Comparison of ENCODE assay signal across 1 cellular context in the genomic region with DNA sequence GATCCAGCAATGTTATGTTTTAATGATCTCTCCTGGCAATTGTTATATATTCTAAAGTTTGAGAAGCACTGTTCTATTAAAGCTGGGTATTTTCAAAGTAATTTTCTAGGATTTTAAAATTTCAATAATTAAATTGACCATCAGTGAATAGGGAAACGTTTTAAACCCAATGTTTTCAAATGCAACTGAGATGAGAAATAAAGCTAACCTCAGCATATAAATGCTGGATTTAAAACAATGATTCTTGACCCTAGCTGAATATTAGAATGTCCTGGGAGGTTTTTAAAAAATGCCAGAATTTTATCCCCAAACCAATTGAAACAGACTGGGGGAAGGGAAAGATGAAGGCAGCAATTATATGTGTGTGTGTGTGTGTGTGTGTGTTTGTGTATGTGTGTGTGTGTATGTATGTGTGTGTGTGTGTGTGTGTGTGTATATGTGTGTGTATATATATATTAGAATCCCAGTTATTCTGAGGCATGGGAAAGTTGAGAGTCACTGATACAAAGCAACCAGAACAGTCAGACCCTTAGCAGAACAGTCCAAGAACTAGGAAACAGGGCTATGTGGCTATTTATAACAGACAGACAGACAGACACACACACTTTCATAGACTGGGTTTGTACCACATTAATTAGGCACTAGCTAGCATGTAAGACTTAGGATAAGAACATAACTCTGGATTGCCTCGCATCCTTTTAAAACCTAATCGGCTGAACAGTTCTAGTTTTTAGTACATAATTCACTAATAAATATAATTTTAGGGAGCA.
A peak's percentile ranks its signal among the peaks of the same experiment; 100 is the strongest.
TF ChIP-seq lines count a peak whose summit lies in the region.

No MANE protein-coding gene starts in this region.

TF ChIP-seq in HepG2, 621 proteins besides CTCF, POLR2A, EP300 and RAD21:
- TF ChIP-seq MAFF (IDR thresholded peaks at IDR 0.05; ENCODE audit: low read depth, low read length), result peak; percentile 79
- TF ChIP-seq MAFK (conservative IDR thresholded peaks at IDR 0.05 in 1 of 2, IDR thresholded peaks at IDR 0.05 in 1 of 2; ENCODE audit: low read length in 2 of 2), result peak; percentile 80 to 86
- TF ChIP-seq YEATS4 (CRISPR knock-in tag; IDR thresholded peaks at IDR 0.05; ENCODE audit: borderline replicate concordance), result no peak
- peak; percentile 96 for TF ChIP-seq RBM22 (optimal IDR thresholded peaks at IDR 0.05; ENCODE audit: low read length)
- TF ChIP-seq AGO2 (optimal IDR thresholded peaks at IDR 0.05; ENCODE audit: low read depth, low read length), result peak; percentile 24
- 0 out of 2 replicates have a peak, but pooled peaks have one; percentile 25 for TF ChIP-seq POLR2AphosphoS5 (IDR thresholded peaks at IDR 0.05; ENCODE audit: low read depth, low read length)
- TF ChIP-seq, protein P1, sequence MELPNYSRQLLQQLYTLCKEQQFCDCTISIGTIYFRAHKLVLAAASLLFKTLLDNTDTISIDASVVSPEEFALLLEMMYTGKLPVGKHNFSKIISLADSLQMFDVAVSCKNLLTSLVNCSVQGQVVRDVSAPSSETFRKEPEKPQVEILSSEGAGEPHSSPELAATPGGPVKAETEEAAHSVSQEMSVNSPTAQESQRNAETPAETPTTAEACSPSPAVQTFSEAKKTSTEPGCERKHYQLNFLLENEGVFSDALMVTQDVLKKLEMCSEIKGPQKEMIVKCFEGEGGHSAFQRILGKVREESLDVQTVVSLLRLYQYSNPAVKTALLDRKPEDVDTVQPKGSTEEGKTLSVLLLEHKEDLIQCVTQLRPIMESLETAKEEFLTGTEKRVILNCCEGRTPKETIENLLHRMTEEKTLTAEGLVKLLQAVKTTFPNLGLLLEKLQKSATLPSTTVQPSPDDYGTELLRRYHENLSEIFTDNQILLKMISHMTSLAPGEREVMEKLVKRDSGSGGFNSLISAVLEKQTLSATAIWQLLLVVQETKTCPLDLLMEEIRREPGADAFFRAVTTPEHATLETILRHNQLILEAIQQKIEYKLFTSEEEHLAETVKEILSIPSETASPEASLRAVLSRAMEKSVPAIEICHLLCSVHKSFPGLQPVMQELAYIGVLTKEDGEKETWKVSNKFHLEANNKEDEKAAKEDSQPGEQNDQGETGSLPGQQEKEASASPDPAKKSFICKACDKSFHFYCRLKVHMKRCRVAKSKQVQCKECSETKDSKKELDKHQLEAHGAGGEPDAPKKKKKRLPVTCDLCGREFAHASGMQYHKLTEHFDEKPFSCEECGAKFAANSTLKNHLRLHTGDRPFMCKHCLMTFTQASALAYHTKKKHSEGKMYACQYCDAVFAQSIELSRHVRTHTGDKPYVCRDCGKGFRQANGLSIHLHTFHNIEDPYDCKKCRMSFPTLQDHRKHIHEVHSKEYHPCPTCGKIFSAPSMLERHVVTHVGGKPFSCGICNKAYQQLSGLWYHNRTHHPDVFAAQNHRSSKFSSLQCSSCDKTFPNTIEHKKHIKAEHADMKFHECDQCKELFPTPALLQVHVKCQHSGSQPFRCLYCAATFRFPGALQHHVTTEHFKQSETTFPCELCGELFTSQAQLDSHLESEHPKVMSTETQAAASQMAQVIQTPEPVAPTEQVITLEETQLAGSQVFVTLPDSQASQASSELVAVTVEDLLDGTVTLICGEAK (IDR thresholded peaks at IDR 0.05), result no peak
- TF ChIP-seq, protein P1 (CRISPR knock-in tag; IDR thresholded peaks at IDR 0.05), result no peak
